In genomic region chr3:50450135-50450911, GRCh38 we compare ENCODE assay signal across 8 cellular contexts. TPM values are rescaled to one million over a fixed set of nuclear protein-coding genes. Genes with fewer than 3 reads are reported as not detected.
DNase-seq lines count a peak whose midpoint lies in the region; ATAC-seq and TF ChIP-seq lines count a peak whose summit lies in the region.

No MANE protein-coding gene starts in this region.

- peaks cover 13 to 16% of the 10 kb centered on the region in 2 donors for H3K4me1 ChIP-seq in naive thymus-derived CD4-positive, alpha-beta T cell (ENCODE audit: control insufficient read depth in 2 of 2, insufficient read depth in 2 of 2, low read length in 2 of 2)

- H3K4me1 Mint-ChIP-seq in activated CD4-positive, alpha-beta memory T cell treated with anti-CD3 and anti-CD28 coated beads for 36 hours (ENCODE audit: low read depth): peaks cover 11% of the 10 kb centered on the region
- H3K4me1 Mint-ChIP-seq in naive thymus-derived CD4-positive, alpha-beta T cell: peaks cover 10 to 33% (median 28%) of the 10 kb centered on the region in 7 donors
- H3K4me1 Mint-ChIP-seq in stimulated activated effector memory CD8-positive, alpha-beta T cell treated with anti-CD3 and anti-CD28 coated beads, Interleukin-12 subunit alpha, Interleukin-12 subunit beta, amount 100 ng/mL, for 72 hours: peaks cover 66% of the 10 kb centered on the region

- intact Hi-C loops in activated CD4-positive, alpha-beta memory T cell treated with anti-CD3 and anti-CD28 coated beads for 36 hours (cut with micrococcal nuclease): loop anchor here (5.0 kb wide), 1 partner anchor 162 kb away; the partner anchor contains the start of gene CISH
- intact Hi-C loops in naive thymus-derived CD4-positive, alpha-beta T cell (cut with micrococcal nuclease): loop anchor here in 1 of 2 donors (1.0 to 5.0 kb wide), 5 partner anchors 14 to 167 kb away; partner anchors contain the start of genes C3orf18, CACNA2D2, HEMK1 and MAPKAPK3

- POLR2A ChIA-PET in activated CD4-positive, alpha-beta memory T cell treated with anti-CD3 and anti-CD28 coated beads for 36 hours (lab: Charles Lee): no interaction called here
- POLR2A ChIA-PET in naive thymus-derived CD4-positive, alpha-beta T cell (lab: Charles Lee): interaction anchor here (0.6 to 2.5 kb wide), 4 partner anchors 16 to 1503 kb away, joined by 3 to 7 read pairs (median 5); partner anchors contain the start of gene CACNA2D2
- POLR2A ChIA-PET in HEK293T (lab: Yijun Ruan, JAX): no interaction called here

- H3K27ac ChIP-seq in naive thymus-derived CD4-positive, alpha-beta T cell (ENCODE audit: low read depth, low read length): peak overlapping the region; percentile 81

- CTCF ChIA-PET in activated CD4-positive, alpha-beta memory T cell treated with anti-CD3 and anti-CD28 coated beads for 36 hours (lab: Charles Lee): interaction anchor here (1.5 kb wide), 1 partner anchor 166 kb away, joined by 3 read pairs; no protein-coding TSS in a partner anchor
- CTCF ChIA-PET in naive thymus-derived CD4-positive, alpha-beta T cell (lab: Charles Lee): no interaction called here
- CTCF ChIA-PET in HEK293T (lab: Yijun Ruan, JAX): no interaction called here

- H3K9me3 ChIP-seq in naive thymus-derived CD4-positive, alpha-beta T cell (ENCODE audit: control insufficient read depth in 2 of 3, low read length in 3 of 3): no peaks in the 10 kb centered on the region

- peak; percentile 86 for ATAC-seq in naive thymus-derived CD4-positive, alpha-beta T cell
- peak; percentile 86 for ATAC-seq in stimulated activated effector memory CD8-positive, alpha-beta T cell treated with anti-CD3 and anti-CD28 coated beads, Interleukin-12 subunit alpha, Interleukin-12 subunit beta, amount 100 ng/mL, for 72 hours

- peak overlapping the region; percentile 60 for H3K4me3 ChIP-seq in naive thymus-derived CD4-positive, alpha-beta T cell (ENCODE audit: low read length)

- no peaks in the 10 kb centered on the region for H3K9me3 Mint-ChIP-seq in activated CD4-positive, alpha-beta memory T cell treated with anti-CD3 and anti-CD28 coated beads for 36 hours
- H3K9me3 Mint-ChIP-seq in naive thymus-derived CD4-positive, alpha-beta T cell: no peaks in the 10 kb centered on the region
- no peaks in the 10 kb centered on the region for H3K9me3 Mint-ChIP-seq in stimulated activated effector memory CD8-positive, alpha-beta T cell treated with anti-CD3 and anti-CD28 coated beads, Interleukin-12 subunit alpha, Interleukin-12 subunit beta, amount 100 ng/mL, for 72 hours

- H3K27me3 ChIP-seq in naive thymus-derived CD4-positive, alpha-beta T cell (ENCODE audit: control insufficient read depth in 2 of 2, insufficient read depth in 2 of 2, low read length in 2 of 2): no peaks in the 10 kb centered on the region

- H3K27ac Mint-ChIP-seq in activated CD4-positive, alpha-beta memory T cell treated with anti-CD3 and anti-CD28 coated beads for 36 hours: peak overlapping the region; percentile 79
- peak overlapping the region; percentile 85 to 98 (median 96) for H3K27ac Mint-ChIP-seq in naive thymus-derived CD4-positive, alpha-beta T cell
- peak overlapping the region; percentile 91 for H3K27ac Mint-ChIP-seq in stimulated activated effector memory CD8-positive, alpha-beta T cell treated with anti-CD3 and anti-CD28 coated beads, Interleukin-12 subunit alpha, Interleukin-12 subunit beta, amount 100 ng/mL, for 72 hours

- H3K36me3 Mint-ChIP-seq in activated CD4-positive, alpha-beta memory T cell treated with anti-CD3 and anti-CD28 coated beads for 36 hours: no peaks in the 10 kb centered on the region
- no peaks in the 10 kb centered on the region for H3K36me3 Mint-ChIP-seq in naive thymus-derived CD4-positive, alpha-beta T cell
- H3K36me3 Mint-ChIP-seq in stimulated activated effector memory CD8-positive, alpha-beta T cell treated with anti-CD3 and anti-CD28 coated beads, Interleukin-12 subunit alpha, Interleukin-12 subunit beta, amount 100 ng/mL, for 72 hours: peaks cover 14% of the 10 kb centered on the region

- peak overlapping the region; percentile 65 for H3K4me3 Mint-ChIP-seq in activated CD4-positive, alpha-beta memory T cell treated with anti-CD3 and anti-CD28 coated beads for 36 hours
- H3K4me3 Mint-ChIP-seq in naive thymus-derived CD4-positive, alpha-beta T cell: peak overlapping the region; percentile 82 to 91 (median 86)
- peak overlapping the region; percentile 69 for H3K4me3 Mint-ChIP-seq in stimulated activated effector memory CD8-positive, alpha-beta T cell treated with anti-CD3 and anti-CD28 coated beads, Interleukin-12 subunit alpha, Interleukin-12 subunit beta, amount 100 ng/mL, for 72 hours

- no peaks in the 10 kb centered on the region for H3K36me3 ChIP-seq in naive thymus-derived CD4-positive, alpha-beta T cell (ENCODE audit: control insufficient read depth in 2 of 3, insufficient read depth in 3 of 3, low read length in 3 of 3)

- peak; percentile 8 for DNase-seq in COLO668 (lab: John Stamatoyannopoulos, UW; ENCODE audit: unreplicated experiment)
- DNase-seq in activated CD4-positive, alpha-beta memory T cell treated with anti-CD3 and anti-CD28 coated beads for 36 hours: peak; percentile 86
- peak; percentile 24 for DNase-seq in effector CD4-positive, alpha-beta T cell
- peak; percentile 57 to 75 (median 66) for DNase-seq in naive thymus-derived CD4-positive, alpha-beta T cell
- DNase-seq in stimulated activated effector memory CD8-positive, alpha-beta T cell treated with anti-CD3 and anti-CD28 coated beads, Interleukin-12 subunit alpha, Interleukin-12 subunit beta, amount 100 ng/mL, for 72 hours (ENCODE audit: low spot score in 2 of 2): peak; percentile 47 to 68
- no peak for DNase-seq in NCI-H146 treated with DMSO at 0.1 percent for 48 hours (lab: John Stamatoyannopoulos, UW; ENCODE audit: unreplicated experiment)
- DNase-seq in HEK293T (ENCODE audit: extremely low spot score): no peak
- DNase-seq in UCSD-AML1 (lab: John Stamatoyannopoulos, UW; ENCODE audit: unreplicated experiment): no peak

- no peaks in the 10 kb centered on the region for H3K27me3 Mint-ChIP-seq in activated CD4-positive, alpha-beta memory T cell treated with anti-CD3 and anti-CD28 coated beads for 36 hours
- no peaks in the 10 kb centered on the region for H3K27me3 Mint-ChIP-seq in naive thymus-derived CD4-positive, alpha-beta T cell

TF ChIP-seq in HEK293T, 16 proteins besides CTCF, POLR2A, EP300 and RAD21:
- TF ChIP-seq SP1 (IDR thresholded peaks at IDR 0.05) (no peak), HDGF (IDR thresholded peaks at IDR 0.05; ENCODE audit: borderline replicate concordance) (no peak), FOXK2 (IDR thresholded peaks at IDR 0.05) (no peak), ELF4 (IDR thresholded peaks at IDR 0.05) (no peak)

RNA-seq across cellular contexts. Expression of gene CACNA2D2, which starts 53.1 kb away (rescaled TPM):
- under 1 TPM; 0.63 to 0.69 TPM for total RNA-seq in activated CD4-positive, alpha-beta memory T cell treated with anti-CD3 and anti-CD28 coated beads for 36 hours
- 1 to 10 TPM in 4 of 5 experiments, under 1 TPM in 1; 0.97 to 6.2 (median 2.5) TPM for total RNA-seq in naive thymus-derived CD4-positive, alpha-beta T cell
- polyA plus RNA-seq in naive thymus-derived CD4-positive, alpha-beta T cell: under 1 TPM; 0.32 to 0.38 TPM

Comparison
In these comparisons a context has a peak if more than half of its experiments do, and no peak if none do; other contexts are left out.
1. DNase-seq: peak in COLO668 (single experiment), activated CD4-positive, alpha-beta memory T cell treated with anti-CD3 and anti-CD28 coated beads for 36 hours (single experiment), effector CD4-positive, alpha-beta T cell (single experiment), naive thymus-derived CD4-positive, alpha-beta T cell (9 of 9) and stimulated activated effector memory CD8-positive, alpha-beta T cell treated with anti-CD3 and anti-CD28 coated beads, Interleukin-12 subunit alpha, Interleukin-12 subunit beta, amount 100 ng/mL, for 72 hours (2 of 2); none in NCI-H146 treated with DMSO at 0.1 percent for 48 hours (single experiment), HEK293T (single experiment) and UCSD-AML1 (single experiment).
2. Peak in every context shown above with its lines, with median percentiles within 50 percentile points of each other: H3K27ac Mint-ChIP-seq and H3K4me3 Mint-ChIP-seq.